ENCODE assay signal across 12 cellular contexts in genomic region chr2:132632000-132632649, GRCh38. TPM values are rescaled to one million over a fixed set of nuclear protein-coding genes. Genes with fewer than 3 reads are reported as not detected.
DNase-seq lines count a peak whose midpoint lies in the region; ATAC-seq, FAIRE-seq and TF ChIP-seq lines count a peak whose summit lies in the region.
"Had no signal": no experiment of that assay in that cellular context is flagged by ENCODE, and none has a peak within 500 bp of the region (broad histone marks: within the 10 kb centered on the region; RNA-seq: fewer than 3 reads in every experiment).

No MANE protein-coding gene starts in this region.

- no peaks in the 10 kb centered on the region for H3K4me1 ChIP-seq in right cardiac atrium (ENCODE audit: control insufficient read depth, insufficient read depth, low read length)
- H3K4me1 ChIP-seq: psoas muscle had no signal

- no peak for ATAC-seq in right cardiac atrium
- no peak for ATAC-seq in GM21528 (IDR thresholded peaks at IDR 0.05; ENCODE audit: low FRiP score, unreplicated experiment)
- ATAC-seq: left cardiac atrium, psoas muscle had no signal

- intact Hi-C loops in right cardiac atrium (cut with DNase I) = no loop called here

- H3K27ac ChIP-seq in right cardiac atrium (ENCODE audit: low read length) = no peak overlapping the region
- H3K27ac ChIP-seq: psoas muscle had no signal

- H3K4me3 ChIP-seq in bronchial epithelial cell (ENCODE audit: low read depth, low read length) (no peak overlapping the region), right cardiac atrium (ENCODE audit: low read length) (no peak overlapping the region)
- H3K4me3 ChIP-seq: psoas muscle had no signal

- DNase-seq in HT1080 (ENCODE audit: low read depth) = peak; percentile 44
- DNase-seq in bronchial epithelial cell (ENCODE audit: low read depth) = no peak
- DNase-seq in medulla oblongata (ENCODE audit: extremely low spot score) = peak; percentile 80
- DNase-seq in DMS153 treated with DMSO at 0.1 percent for 48 hours (lab: John Stamatoyannopoulos, UW; ENCODE audit: unreplicated experiment) = no peak
- no peak for DNase-seq in stimulated activated CD4-positive, alpha-beta T cell treated with anti-CD3 and anti-CD28 coated beads, Interleukin-2, amount 100 ng/mL, for 48 hours
- DNase-seq in right cardiac atrium = no peak
- DNase-seq: activated CD8-positive, alpha-beta memory T cell treated with anti-CD3 and anti-CD28 coated beads, Interleukin-2, amount 50 U/mL, for 48 hours; left cardiac atrium; NCI-H187; psoas muscle had no signal

- no peaks in the 10 kb centered on the region for H3K9me3 ChIP-seq in right cardiac atrium (ENCODE audit: control insufficient read depth, low read length)
- H3K9me3 ChIP-seq: psoas muscle had no signal

- no peaks in the 10 kb centered on the region for H3K36me3 ChIP-seq in bronchial epithelial cell (ENCODE audit: control insufficient read depth, insufficient read depth, low read length)

- TF ChIP-seq CTCF in bronchial epithelial cell (IDR thresholded peaks at IDR 0.05; ENCODE audit: insufficient read depth, low read length, severe bottlenecking) = no peak

- FAIRE-seq in bronchial epithelial cell (lab: Jason Lieb, UNC) = peak; percentile 52

- no peaks in the 10 kb centered on the region for H3K27me3 ChIP-seq in bronchial epithelial cell (ENCODE audit: control insufficient read depth, insufficient read depth, low read length)
- no peaks in the 10 kb centered on the region for H3K27me3 ChIP-seq in right cardiac atrium (ENCODE audit: control insufficient read depth, insufficient read depth)

- WGBS in right cardiac atrium = 67% methylated on average over 6 of the region's 6 CpGs

RNA-seq across cellular contexts. Expression of gene LYPD1, which starts 37.9 kb away (rescaled TPM):
- 45.0 and 51.6 TPM in 2 replicates for total RNA-seq in HT1080 (2014; rRNA removed; shearing (Covaris generic))
- 117 TPM in 2 replicates for polyA plus RNA-seq in HT1080 (2015; cell fraction: cytosol; rRNA removed)
- polyA plus RNA-seq in HT1080 (2015; cell fraction: nucleus; rRNA removed) = 34.8 and 39.7 TPM in 2 replicates
- total RNA-seq in bronchial epithelial cell (under 0.01 TPM in 1 of 2 replicates, not detected in the other), right cardiac atrium (not detected)
- polyA plus RNA-seq in right cardiac atrium = 0.07 TPM
- total RNA-seq: HT-29 had no signal

Comparison
In these comparisons a context has a peak if more than half of its experiments do, and no peak if none do; other contexts are left out.
1. DNase-seq: peak in HT1080 (single experiment) and medulla oblongata (single experiment); none in bronchial epithelial cell (single experiment), DMS153 treated with DMSO at 0.1 percent for 48 hours (single experiment), stimulated activated CD4-positive, alpha-beta T cell treated with anti-CD3 and anti-CD28 coated beads, Interleukin-2, amount 100 ng/mL, for 48 hours (0 of 2) and right cardiac atrium (0 of 3).
2. RNA of gene LYPD1, which starts 37.9 kb away (total RNA-seq): 45.0 to 51.6 TPM in HT1080; not detected in right cardiac atrium and under 0.01 TPM in bronchial epithelial cell; every median in the first group is over 10 times any median in the second.